Comparison of ENCODE assay signal across 1 cellular context in the genomic region with DNA sequence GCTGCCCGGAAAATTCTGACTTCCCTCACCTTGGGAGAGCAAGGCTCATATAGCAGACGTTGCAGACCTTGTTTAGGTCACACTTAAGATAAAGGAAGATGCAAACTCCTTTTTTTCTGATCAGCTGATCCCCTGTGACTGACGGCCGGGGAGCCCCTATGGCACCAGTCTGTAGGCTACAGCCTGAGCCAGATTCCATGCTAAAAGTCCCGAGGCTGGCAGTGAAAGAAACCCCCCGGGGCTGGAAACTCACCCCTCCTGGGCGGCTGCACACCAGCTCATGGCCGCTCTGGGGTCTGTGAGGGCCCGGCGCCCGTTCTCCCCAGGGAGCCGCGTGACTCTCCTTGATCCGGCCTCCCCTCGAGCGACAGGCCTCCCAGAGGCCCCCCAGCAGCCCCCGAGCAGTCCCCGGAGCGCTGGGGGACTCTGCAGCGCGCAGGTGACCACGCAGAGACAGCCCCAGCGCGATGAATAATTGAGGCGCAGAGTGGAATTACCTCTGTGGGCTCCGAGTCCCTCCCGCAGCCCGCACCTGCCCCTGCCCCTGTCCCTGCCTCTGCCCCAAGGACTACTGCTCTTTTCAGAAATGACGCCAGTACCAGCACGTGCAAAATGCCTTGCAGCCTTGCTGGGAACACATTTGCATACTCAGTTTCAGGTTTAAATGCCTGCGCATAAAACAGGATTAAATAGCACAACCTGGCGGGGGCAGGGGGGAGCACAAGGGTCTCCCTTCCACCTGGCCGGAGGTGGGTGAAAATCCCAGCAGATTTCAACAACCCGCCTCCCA.
TF ChIP-seq lines count a peak whose summit lies in the region.

No MANE protein-coding gene starts in this region.

TF ChIP-seq in H1, 55 proteins besides CTCF, POLR2A, EP300 and RAD21 (continued from another document):
- TF ChIP-seq, protein P1, sequence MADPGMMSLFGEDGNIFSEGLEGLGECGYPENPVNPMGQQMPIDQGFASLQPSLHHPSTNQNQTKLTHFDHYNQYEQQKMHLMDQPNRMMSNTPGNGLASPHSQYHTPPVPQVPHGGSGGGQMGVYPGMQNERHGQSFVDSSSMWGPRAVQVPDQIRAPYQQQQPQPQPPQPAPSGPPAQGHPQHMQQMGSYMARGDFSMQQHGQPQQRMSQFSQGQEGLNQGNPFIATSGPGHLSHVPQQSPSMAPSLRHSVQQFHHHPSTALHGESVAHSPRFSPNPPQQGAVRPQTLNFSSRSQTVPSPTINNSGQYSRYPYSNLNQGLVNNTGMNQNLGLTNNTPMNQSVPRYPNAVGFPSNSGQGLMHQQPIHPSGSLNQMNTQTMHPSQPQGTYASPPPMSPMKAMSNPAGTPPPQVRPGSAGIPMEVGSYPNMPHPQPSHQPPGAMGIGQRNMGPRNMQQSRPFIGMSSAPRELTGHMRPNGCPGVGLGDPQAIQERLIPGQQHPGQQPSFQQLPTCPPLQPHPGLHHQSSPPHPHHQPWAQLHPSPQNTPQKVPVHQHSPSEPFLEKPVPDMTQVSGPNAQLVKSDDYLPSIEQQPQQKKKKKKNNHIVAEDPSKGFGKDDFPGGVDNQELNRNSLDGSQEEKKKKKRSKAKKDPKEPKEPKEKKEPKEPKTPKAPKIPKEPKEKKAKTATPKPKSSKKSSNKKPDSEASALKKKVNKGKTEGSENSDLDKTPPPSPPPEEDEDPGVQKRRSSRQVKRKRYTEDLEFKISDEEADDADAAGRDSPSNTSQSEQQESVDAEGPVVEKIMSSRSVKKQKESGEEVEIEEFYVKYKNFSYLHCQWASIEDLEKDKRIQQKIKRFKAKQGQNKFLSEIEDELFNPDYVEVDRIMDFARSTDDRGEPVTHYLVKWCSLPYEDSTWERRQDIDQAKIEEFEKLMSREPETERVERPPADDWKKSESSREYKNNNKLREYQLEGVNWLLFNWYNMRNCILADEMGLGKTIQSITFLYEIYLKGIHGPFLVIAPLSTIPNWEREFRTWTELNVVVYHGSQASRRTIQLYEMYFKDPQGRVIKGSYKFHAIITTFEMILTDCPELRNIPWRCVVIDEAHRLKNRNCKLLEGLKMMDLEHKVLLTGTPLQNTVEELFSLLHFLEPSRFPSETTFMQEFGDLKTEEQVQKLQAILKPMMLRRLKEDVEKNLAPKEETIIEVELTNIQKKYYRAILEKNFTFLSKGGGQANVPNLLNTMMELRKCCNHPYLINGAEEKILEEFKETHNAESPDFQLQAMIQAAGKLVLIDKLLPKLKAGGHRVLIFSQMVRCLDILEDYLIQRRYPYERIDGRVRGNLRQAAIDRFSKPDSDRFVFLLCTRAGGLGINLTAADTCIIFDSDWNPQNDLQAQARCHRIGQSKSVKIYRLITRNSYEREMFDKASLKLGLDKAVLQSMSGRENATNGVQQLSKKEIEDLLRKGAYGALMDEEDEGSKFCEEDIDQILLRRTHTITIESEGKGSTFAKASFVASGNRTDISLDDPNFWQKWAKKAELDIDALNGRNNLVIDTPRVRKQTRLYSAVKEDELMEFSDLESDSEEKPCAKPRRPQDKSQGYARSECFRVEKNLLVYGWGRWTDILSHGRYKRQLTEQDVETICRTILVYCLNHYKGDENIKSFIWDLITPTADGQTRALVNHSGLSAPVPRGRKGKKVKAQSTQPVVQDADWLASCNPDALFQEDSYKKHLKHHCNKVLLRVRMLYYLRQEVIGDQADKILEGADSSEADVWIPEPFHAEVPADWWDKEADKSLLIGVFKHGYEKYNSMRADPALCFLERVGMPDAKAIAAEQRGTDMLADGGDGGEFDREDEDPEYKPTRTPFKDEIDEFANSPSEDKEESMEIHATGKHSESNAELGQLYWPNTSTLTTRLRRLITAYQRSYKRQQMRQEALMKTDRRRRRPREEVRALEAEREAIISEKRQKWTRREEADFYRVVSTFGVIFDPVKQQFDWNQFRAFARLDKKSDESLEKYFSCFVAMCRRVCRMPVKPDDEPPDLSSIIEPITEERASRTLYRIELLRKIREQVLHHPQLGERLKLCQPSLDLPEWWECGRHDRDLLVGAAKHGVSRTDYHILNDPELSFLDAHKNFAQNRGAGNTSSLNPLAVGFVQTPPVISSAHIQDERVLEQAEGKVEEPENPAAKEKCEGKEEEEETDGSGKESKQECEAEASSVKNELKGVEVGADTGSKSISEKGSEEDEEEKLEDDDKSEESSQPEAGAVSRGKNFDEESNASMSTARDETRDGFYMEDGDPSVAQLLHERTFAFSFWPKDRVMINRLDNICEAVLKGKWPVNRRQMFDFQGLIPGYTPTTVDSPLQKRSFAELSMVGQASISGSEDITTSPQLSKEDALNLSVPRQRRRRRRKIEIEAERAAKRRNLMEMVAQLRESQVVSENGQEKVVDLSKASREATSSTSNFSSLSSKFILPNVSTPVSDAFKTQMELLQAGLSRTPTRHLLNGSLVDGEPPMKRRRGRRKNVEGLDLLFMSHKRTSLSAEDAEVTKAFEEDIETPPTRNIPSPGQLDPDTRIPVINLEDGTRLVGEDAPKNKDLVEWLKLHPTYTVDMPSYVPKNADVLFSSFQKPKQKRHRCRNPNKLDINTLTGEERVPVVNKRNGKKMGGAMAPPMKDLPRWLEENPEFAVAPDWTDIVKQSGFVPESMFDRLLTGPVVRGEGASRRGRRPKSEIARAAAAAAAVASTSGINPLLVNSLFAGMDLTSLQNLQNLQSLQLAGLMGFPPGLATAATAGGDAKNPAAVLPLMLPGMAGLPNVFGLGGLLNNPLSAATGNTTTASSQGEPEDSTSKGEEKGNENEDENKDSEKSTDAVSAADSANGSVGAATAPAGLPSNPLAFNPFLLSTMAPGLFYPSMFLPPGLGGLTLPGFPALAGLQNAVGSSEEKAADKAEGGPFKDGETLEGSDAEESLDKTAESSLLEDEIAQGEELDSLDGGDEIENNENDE (IDR thresholded peaks at IDR 0.05; ENCODE audit: insufficient replicate concordance, low read length) = no peak
- TF ChIP-seq POU5F1 (IDR thresholded peaks at IDR 0.05; ENCODE audit: low read depth, low read length) (0 out of 2 replicates have a peak, but pooled peaks have one; percentile 20), HDAC2 (IDR thresholded peaks at IDR 0.05; ENCODE audit: borderline replicate concordance in 1 of 2, low read depth in 2 of 2, low read length in 2 of 2) (0 out of 4 replicates have a peak, but pooled peaks of 1 of the 2 experiments have one; percentile 22), SUZ12 (IDR thresholded peaks at IDR 0.05; ENCODE audit: low read length) (no peak), PHF8 (conservative IDR thresholded peaks at IDR 0.05; ENCODE audit: low read depth, low read length) (no peak), NRF1 (IDR thresholded peaks at IDR 0.05; ENCODE audit: low read depth, low read length) (no peak), EZH2 (IDR thresholded peaks at IDR 0.05; ENCODE audit: low read depth, low read length, severe bottlenecking) (no peak), JUND (IDR thresholded peaks at IDR 0.05; ENCODE audit: low read length) (no peak), POLR2AphosphoS5 (IDR thresholded peaks at IDR 0.05; ENCODE audit: low read depth, low read length) (no peak), BRCA1 (IDR thresholded peaks at IDR 0.05; ENCODE audit: low read depth, low read length) (no peak), CBX5 (IDR thresholded peaks at IDR 0.05; ENCODE audit: low read depth, low read length) (no peak), HDAC6 (IDR thresholded peaks at IDR 0.05; ENCODE audit: low read depth, low read length) (no peak), SIRT6 (IDR thresholded peaks at IDR 0.05; ENCODE audit: low read length) (no peak), RFX5 (IDR thresholded peaks at IDR 0.05; ENCODE audit: borderline replicate concordance, low read depth, low read length) (no peak), CHD2 (IDR thresholded peaks at IDR 0.05; ENCODE audit: low read length) (no peak), ASH2L (IDR thresholded peaks at IDR 0.05; ENCODE audit: low read length) (peak; percentile 65), RXRA (IDR thresholded peaks at IDR 0.05; ENCODE audit: insufficient read depth, low read depth, low read length) (no peak), JUN (IDR thresholded peaks at IDR 0.05; ENCODE audit: low read depth, low read length) (no peak), TAF1 (IDR thresholded peaks at IDR 0.05; ENCODE audit: low read depth, low read length) (no peak), YY1 (IDR thresholded peaks at IDR 0.05; ENCODE audit: low read depth, low read length) (no peak), NANOG (IDR thresholded peaks at IDR 0.05; ENCODE audit: insufficient read depth, low read depth, low read length, poor library complexity, severe bottlenecking) (no peak), RBBP5 (IDR thresholded peaks at IDR 0.05; ENCODE audit: borderline replicate concordance, low read depth, low read length) (peak; percentile 74; the same call in 1 of the 2 replicates), TEAD4 (IDR thresholded peaks at IDR 0.05; ENCODE audit: low read depth, low read length) (0 out of 2 replicates have a peak, but pooled peaks have one; percentile 7), SP1 (IDR thresholded peaks at IDR 0.05; ENCODE audit: low read depth, low read length) (no peak), SP4 (IDR thresholded peaks at IDR 0.05; ENCODE audit: low read length) (no peak), KDM5A (IDR thresholded peaks at IDR 0.05; ENCODE audit: low read length) (no peak), SRF (IDR thresholded peaks at IDR 0.05; ENCODE audit: low read depth, low read length) (no peak), KDM1A (IDR thresholded peaks at IDR 0.05; ENCODE audit: borderline replicate concordance, low read length) (no peak), CBX8 (IDR thresholded peaks at IDR 0.05; ENCODE audit: borderline replicate concordance, low read depth, low read length) (no peak), SIN3A (conservative IDR thresholded peaks at IDR 0.05 in 1 of 2, IDR thresholded peaks at IDR 0.05 in 1 of 2; ENCODE audit: low read depth in 1 of 2, low read length in 2 of 2) (no peak)
- TF ChIP-seq, protein P2, sequence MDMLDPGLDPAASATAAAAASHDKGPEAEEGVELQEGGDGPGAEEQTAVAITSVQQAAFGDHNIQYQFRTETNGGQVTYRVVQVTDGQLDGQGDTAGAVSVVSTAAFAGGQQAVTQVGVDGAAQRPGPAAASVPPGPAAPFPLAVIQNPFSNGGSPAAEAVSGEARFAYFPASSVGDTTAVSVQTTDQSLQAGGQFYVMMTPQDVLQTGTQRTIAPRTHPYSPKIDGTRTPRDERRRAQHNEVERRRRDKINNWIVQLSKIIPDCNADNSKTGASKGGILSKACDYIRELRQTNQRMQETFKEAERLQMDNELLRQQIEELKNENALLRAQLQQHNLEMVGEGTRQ (IDR thresholded peaks at IDR 0.05; ENCODE audit: low read length) = no peak; the same call in 1 of the 2 replicates
- TF ChIP-seq, protein P3, sequence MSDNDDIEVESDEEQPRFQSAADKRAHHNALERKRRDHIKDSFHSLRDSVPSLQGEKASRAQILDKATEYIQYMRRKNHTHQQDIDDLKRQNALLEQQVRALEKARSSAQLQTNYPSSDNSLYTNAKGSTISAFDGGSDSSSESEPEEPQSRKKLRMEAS (IDR thresholded peaks at IDR 0.05) = peak; percentile 98
- TF ChIP-seq, protein P4, sequence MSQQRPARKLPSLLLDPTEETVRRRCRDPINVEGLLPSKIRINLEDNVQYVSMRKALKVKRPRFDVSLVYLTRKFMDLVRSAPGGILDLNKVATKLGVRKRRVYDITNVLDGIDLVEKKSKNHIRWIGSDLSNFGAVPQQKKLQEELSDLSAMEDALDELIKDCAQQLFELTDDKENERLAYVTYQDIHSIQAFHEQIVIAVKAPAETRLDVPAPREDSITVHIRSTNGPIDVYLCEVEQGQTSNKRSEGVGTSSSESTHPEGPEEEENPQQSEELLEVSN (IDR thresholded peaks at IDR 0.05) = peak; percentile 91
- TF ChIP-seq, protein P5, sequence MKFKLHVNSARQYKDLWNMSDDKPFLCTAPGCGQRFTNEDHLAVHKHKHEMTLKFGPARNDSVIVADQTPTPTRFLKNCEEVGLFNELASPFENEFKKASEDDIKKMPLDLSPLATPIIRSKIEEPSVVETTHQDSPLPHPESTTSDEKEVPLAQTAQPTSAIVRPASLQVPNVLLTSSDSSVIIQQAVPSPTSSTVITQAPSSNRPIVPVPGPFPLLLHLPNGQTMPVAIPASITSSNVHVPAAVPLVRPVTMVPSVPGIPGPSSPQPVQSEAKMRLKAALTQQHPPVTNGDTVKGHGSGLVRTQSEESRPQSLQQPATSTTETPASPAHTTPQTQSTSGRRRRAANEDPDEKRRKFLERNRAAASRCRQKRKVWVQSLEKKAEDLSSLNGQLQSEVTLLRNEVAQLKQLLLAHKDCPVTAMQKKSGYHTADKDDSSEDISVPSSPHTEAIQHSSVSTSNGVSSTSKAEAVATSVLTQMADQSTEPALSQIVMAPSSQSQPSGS (IDR thresholded peaks at IDR 0.05; ENCODE audit: low read length) = no peak
